Comparison of ENCODE assay signal across 8 cellular contexts in genomic region chr2:109129921-109130725, GRCh38. TPM values are rescaled to one million over a fixed set of nuclear protein-coding genes. Genes with fewer than 3 reads are reported as not detected.
DNase-seq lines count a peak whose midpoint lies in the region; ATAC-seq and TF ChIP-seq lines count a peak whose summit lies in the region.

No MANE protein-coding gene starts in this region.

- peaks cover 5% of the 10 kb centered on the region for H3K27me3 Mint-ChIP-seq in glutamatergic neuron (ENCODE audit: unreplicated experiment)

- peak overlapping the region; percentile 87 for H3K4me3 Mint-ChIP-seq in glutamatergic neuron (ENCODE audit: unreplicated experiment)

- peaks cover 4% of the 10 kb centered on the region for H3K4me1 Mint-ChIP-seq in glutamatergic neuron (ENCODE audit: low read depth, unreplicated experiment)

- no peaks in the 10 kb centered on the region for H3K36me3 Mint-ChIP-seq in glutamatergic neuron (ENCODE audit: unreplicated experiment)

- TF ChIP-seq CTCF in glutamatergic neuron (IDR thresholded peaks at IDR 0.05; ENCODE audit: partially characterized antibody, unreplicated experiment) (no peak), retinal pigment epithelial cell (conservative IDR thresholded peaks at IDR 0.05; ENCODE audit: low read depth, low read length) (no peak)

- no peak for ATAC-seq in GM18867 (IDR thresholded peaks at IDR 0.05; ENCODE audit: unreplicated experiment)
- no peak for ATAC-seq in HG03520 (IDR thresholded peaks at IDR 0.05; ENCODE audit: unreplicated experiment)
- ATAC-seq in HG02852 (IDR thresholded peaks at IDR 0.05; ENCODE audit: unreplicated experiment), result no peak

- no peak overlapping the region for H3K27ac Mint-ChIP-seq in glutamatergic neuron (ENCODE audit: unreplicated experiment)

- peak overlapping the region; percentile 17 for H3K4me3 ChIP-seq in retinal pigment epithelial cell (ENCODE audit: low read length)

- DNase-seq in ELR (ENCODE audit: low read depth) (peak; percentile 53), glutamatergic neuron (no peak), retinal pigment epithelial cell (ENCODE audit: low read depth) (no peak), NOMO-1 treated with DMSO at 0.1 percent for 48 hours (lab: John Stamatoyannopoulos, UW; ENCODE audit: unreplicated experiment) (no peak)
- peak; percentile 19 for DNase-seq in activated CD4-positive, alpha-beta T cell treated with anti-CD3 and anti-CD28 coated beads, Interleukin-2, amount 50 U/mL, for 1 hour

- H3K9me3 Mint-ChIP-seq in glutamatergic neuron (ENCODE audit: unreplicated experiment), result peaks cover 3% of the 10 kb centered on the region

RNA-seq across cellular contexts. Expression of gene SH3RF3, which starts 1.1 kb away (rescaled TPM):
- 1.7 TPM for total RNA-seq in glutamatergic neuron (ENCODE audit: unreplicated experiment)

Comparison
In these comparisons a context has a peak if more than half of its experiments do, and no peak if none do; other contexts are left out.
1. DNase-seq: peak in ELR (single experiment) and activated CD4-positive, alpha-beta T cell treated with anti-CD3 and anti-CD28 coated beads, Interleukin-2, amount 50 U/mL, for 1 hour (single experiment); none in glutamatergic neuron (single experiment), retinal pigment epithelial cell (single experiment) and NOMO-1 treated with DMSO at 0.1 percent for 48 hours (single experiment).